In the genomic region with DNA sequence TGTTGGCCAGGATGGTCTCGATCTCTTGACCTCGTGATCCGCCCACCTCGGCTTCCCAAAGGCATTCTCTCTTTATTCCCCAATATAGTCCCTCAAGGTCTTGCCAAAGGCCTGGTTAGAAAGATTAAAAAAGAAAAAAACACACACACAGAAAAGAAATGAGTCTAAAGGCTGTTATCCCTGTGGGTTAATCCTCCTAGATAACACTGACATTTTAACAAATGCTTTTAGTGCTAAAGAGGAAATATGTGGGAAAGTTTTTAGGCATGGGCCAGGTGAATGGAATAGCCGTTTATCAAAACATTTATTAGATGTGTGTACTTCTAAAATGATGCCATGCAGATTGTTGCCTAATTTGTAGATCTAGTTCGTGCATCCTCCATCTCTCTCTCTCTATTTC, we compare ENCODE assay signal across 1 cellular context.
TF ChIP-seq lines count a peak whose summit lies in the region.

No MANE protein-coding gene starts in this region.

TF ChIP-seq in IMR-90, 13 proteins besides CTCF, POLR2A, EP300 and RAD21:
- TF ChIP-seq MXI1 (IDR thresholded peaks at IDR 0.05; ENCODE audit: borderline replicate concordance, low read depth, low read length), result no peak
